8 cellular contexts compared by ENCODE assay signal in the genomic region with DNA sequence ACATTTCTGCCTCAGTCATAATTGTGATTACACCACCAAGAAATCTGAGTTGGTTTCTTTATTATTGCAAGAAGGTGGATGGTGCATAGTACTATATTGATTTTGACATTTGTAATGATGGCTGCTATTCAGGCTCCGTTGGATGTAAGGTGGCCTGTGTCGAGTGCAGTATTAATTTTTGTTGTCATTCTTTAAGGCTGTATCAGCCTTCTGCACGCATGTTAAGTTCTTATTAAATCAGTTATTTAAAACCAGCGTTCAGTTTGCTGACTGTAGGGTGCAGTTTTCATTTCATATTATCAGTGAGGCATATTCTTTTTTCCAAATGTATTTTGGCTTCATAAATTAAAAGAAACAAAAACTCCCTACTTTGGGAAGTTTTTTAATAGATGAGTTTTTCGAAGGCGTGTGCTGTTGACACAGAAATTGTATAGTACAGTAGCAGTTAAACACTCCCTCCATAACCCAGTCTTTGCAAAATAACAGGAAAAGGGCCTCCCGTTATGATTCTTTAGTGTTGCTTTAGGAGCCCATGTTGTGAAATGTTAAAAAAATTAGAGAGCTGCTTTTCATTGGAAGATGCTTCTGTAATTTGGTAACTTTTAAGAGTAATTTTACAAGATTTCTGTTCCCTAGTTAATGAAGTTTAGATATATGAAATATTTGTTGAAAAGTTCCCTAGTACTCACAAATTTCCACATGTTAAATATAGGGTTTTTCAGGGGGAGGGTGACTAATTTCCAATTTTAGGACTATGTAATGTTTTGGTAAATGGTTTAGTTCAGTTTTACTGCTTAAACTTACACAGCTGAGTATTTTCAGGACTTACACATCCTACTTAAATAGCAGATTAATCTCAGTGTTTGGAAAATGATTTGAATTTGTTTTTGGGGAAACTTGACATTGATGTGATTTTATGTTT. TPM values are rescaled to one million over a fixed set of nuclear protein-coding genes. Genes with fewer than 3 reads are reported as not detected.
DNase-seq lines count a peak whose midpoint lies in the region; ATAC-seq and TF ChIP-seq lines count a peak whose summit lies in the region.

No MANE protein-coding gene starts in this region.

- H3K27ac Mint-ChIP-seq in naive thymus-derived CD8-positive, alpha-beta T cell, result peak overlapping the region in 9 of 10 donors; percentile 31 to 91 (median 69)

- H4K20me1 ChIP-seq in Karpas-422 (ENCODE audit: insufficient read depth, low read depth, low read length), result no peaks in the 10 kb centered on the region

- H3K79me2 ChIP-seq in Karpas-422 (ENCODE audit: low read length), result peaks cover 61% of the 10 kb centered on the region

- CTCF ChIA-PET in BJ (lab: Yijun Ruan, JAX), result no interaction called here

- H3K4me2 ChIP-seq in Karpas-422 (ENCODE audit: low read depth, low read length, poor library complexity, severe bottlenecking), result peak overlapping the region; percentile 84

- H3K9me3 ChIP-seq in Karpas-422 (ENCODE audit: low read length), result no peaks in the 10 kb centered on the region

- H3K27ac ChIP-seq in Karpas-422 (ENCODE audit: low read length), result peak overlapping the region; percentile 98

- no peak for ATAC-seq in naive thymus-derived CD8-positive, alpha-beta T cell
- no peak for ATAC-seq in GM21381 (IDR thresholded peaks at IDR 0.05; ENCODE audit: unreplicated experiment)

- peak overlapping the region; percentile 84 for H3K4me3 ChIP-seq in BJ (ENCODE audit: low read depth, low read length)
- peak overlapping the region; percentile 77 for H3K4me3 ChIP-seq in Karpas-422 (ENCODE audit: low read length)
- H3K4me3 ChIP-seq in choroid plexus epithelial cell (ENCODE audit: low read depth, low read length), result peak overlapping the region; percentile 96

- peaks cover 20 to 43% (median 42%) of the 10 kb centered on the region in 4 donors for H3K4me1 Mint-ChIP-seq in naive thymus-derived CD8-positive, alpha-beta T cell

- H3K36me3 ChIP-seq in BJ (ENCODE audit: control insufficient read depth, insufficient read depth, low read length) (no peaks in the 10 kb centered on the region), Karpas-422 (ENCODE audit: insufficient read depth, low read length) (peaks cover 18% of the 10 kb centered on the region)

- DNase-seq in BJ (ENCODE audit: low read depth) (no peak), Karpas-422 (peak; percentile 61), choroid plexus epithelial cell (ENCODE audit: low read depth) (peak; percentile 18), SKM-1 treated with dmso at 0.1 percent for 144 hours (lab: John Stamatoyannopoulos, UW; ENCODE audit: unreplicated experiment) (no peak), anterior cingulate cortex (lab: John Stamatoyannopoulos, UW) (no peak), foreskin melanocyte (no peak)
- DNase-seq in naive thymus-derived CD8-positive, alpha-beta T cell, result peak in 2 of 10 donors; percentile 10 to 31

- H3K27me3 Mint-ChIP-seq in naive thymus-derived CD8-positive, alpha-beta T cell, result peaks cover 0 to 9% (median 0%) of the 10 kb centered on the region in 5 donors

- TF ChIP-seq CTCF in BJ (IDR thresholded peaks at IDR 0.05; ENCODE audit: insufficient read depth, low read depth, low read length), result no peak
- TF ChIP-seq CTCF in choroid plexus epithelial cell (conservative IDR thresholded peaks at IDR 0.05; ENCODE audit: low read depth, low read length), result no peak

- POLR2A ChIA-PET in BJ (lab: Charles Lee), result no interaction called here
- POLR2A ChIA-PET in naive thymus-derived CD8-positive, alpha-beta T cell (lab: Charles Lee), result no interaction called here

- peak overlapping the region; percentile 77 to 97 (median 87) for H3K4me3 Mint-ChIP-seq in naive thymus-derived CD8-positive, alpha-beta T cell

- no peak overlapping the region for H2AFZ ChIP-seq in Karpas-422 (ENCODE audit: low read length)

- peaks cover 49% of the 10 kb centered on the region for H3K4me1 ChIP-seq in Karpas-422 (ENCODE audit: low read length)

- H3K27me3 ChIP-seq in BJ (ENCODE audit: control insufficient read depth, insufficient read depth, low read length), result no peaks in the 10 kb centered on the region
- no peaks in the 10 kb centered on the region for H3K27me3 ChIP-seq in Karpas-422 (ENCODE audit: low read length)

- H3K9me3 Mint-ChIP-seq in naive thymus-derived CD8-positive, alpha-beta T cell, result no peaks in the 10 kb centered on the region

- H3K36me3 Mint-ChIP-seq in naive thymus-derived CD8-positive, alpha-beta T cell, result no peaks in the 10 kb centered on the region

- no peaks in the 10 kb centered on the region for H3K9me2 ChIP-seq in Karpas-422 (replicated peaks; ENCODE audit: insufficient read depth, low read length)

- peak overlapping the region; percentile 81 for H3K9ac ChIP-seq in Karpas-422 (ENCODE audit: low read length)

RNA-seq across cellular contexts. Expression of a gene that starts 1.9 kb away (rescaled TPM):
- 7.5 and 16.4 TPM in 2 replicates for polyA plus RNA-seq in BJ (2011; rRNA removed)
- 13.7 and 14.2 TPM in 2 replicates for polyA minus RNA-seq in BJ (2011; rRNA and poly(A)+ RNA removed)
- total RNA-seq in Karpas-422 (2014; rRNA removed; shearing (Covaris generic); ENCODE audit: low replicate concordance), result 29.4 and 56.5 TPM in 2 replicates
- 10 to 100 TPM in 1 of 2 experiments, 1 to 10 TPM in 1; 7.2 to 10.1 TPM for total RNA-seq in naive thymus-derived CD8-positive, alpha-beta T cell
- polyA plus RNA-seq in naive thymus-derived CD8-positive, alpha-beta T cell, result 1 to 10 TPM in 2 of 3 donors, under 1 TPM in 1; 0.71 to 2.0 (median 1.7) TPM

Comparison
In these comparisons a context has a peak if more than half of its experiments do, and no peak if none do; other contexts are left out.
1. DNase-seq: peak in Karpas-422 (single experiment) and choroid plexus epithelial cell (single experiment); none in BJ (single experiment), SKM-1 treated with dmso at 0.1 percent for 144 hours (single experiment), anterior cingulate cortex (0 of 58) and foreskin melanocyte (single experiment).
2. Peak in every context shown above with its lines, with median percentiles within 50 percentile points of each other: H3K4me3 ChIP-seq.